ENCODE assay signal across 21 cellular contexts in the genomic region with DNA sequence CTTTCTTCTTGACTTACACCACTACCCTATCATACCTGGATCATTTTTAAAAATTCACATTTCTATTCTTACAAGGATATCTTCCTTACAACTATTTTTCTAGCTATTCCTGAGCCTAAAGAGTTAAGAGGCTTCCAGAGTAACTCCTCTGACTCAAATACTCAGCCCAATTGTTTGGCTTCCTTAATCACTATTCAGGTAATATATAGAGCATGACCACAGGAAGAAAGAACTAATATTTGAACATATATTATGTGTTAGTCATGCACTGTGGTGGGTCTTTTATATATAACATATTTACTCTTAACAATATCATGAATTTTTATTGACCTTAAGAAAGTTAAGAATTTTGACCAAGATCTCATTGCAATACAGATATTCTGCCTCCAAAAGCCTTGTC. TPM values are rescaled to one million over a fixed set of nuclear protein-coding genes. Genes with fewer than 3 reads are reported as not detected.
A peak's percentile ranks its signal among the peaks of the same experiment; 100 is the strongest.
DNase-seq lines count a peak whose midpoint lies in the region; ATAC-seq and TF ChIP-seq lines count a peak whose summit lies in the region.
"Had no signal": no experiment of that assay in that cellular context is flagged by ENCODE, and none has a peak within 500 bp of the region (broad histone marks: within the 10 kb centered on the region; RNA-seq: fewer than 3 reads in every experiment).

No MANE protein-coding gene starts in this region.

- no peak overlapping the region for H3K4me3 ChIP-seq in astrocyte of the spinal cord (ENCODE audit: low read depth, low read length)
- H3K4me3 ChIP-seq: BLaER1 treated with 17β-estradiol and CSF1 and Interleukin-3, amounts not matched to agents 10 nM and 100 nM; K562; PC-9; SK-N-MC had no signal

- in situ Hi-C loops in astrocyte of the spinal cord (cut with HindIII; ENCODE audit: low sequenced_read_pairs), result no loop called here

- H3K4me3 Mint-ChIP-seq in Calu3 (ENCODE audit: low read depth, unreplicated experiment), result no peak overlapping the region
- H3K4me3 Mint-ChIP-seq: CD4-positive, alpha-beta T cell; T-helper 1 cell treated with Interleukin-12 subunit alpha and Interleukin-12 subunit beta and Interleukin-4 antibody, amounts not matched to agents 30 μg/mL and 1 μg/mL, for 36 hours had no signal

- DNase-seq in Calu3 (no peak), NCI-H69 (lab: John Stamatoyannopoulos, UW) (peak; percentile 75), astrocyte of the spinal cord (ENCODE audit: low read depth, low spot score) (peak; percentile 9), glomerular visceral epithelial cell (ENCODE audit: extremely low spot score) (peak; percentile 4), DMS 273 (lab: John Stamatoyannopoulos, UW; ENCODE audit: unreplicated experiment) (no peak), NOMO-1 (lab: John Stamatoyannopoulos, UW; ENCODE audit: unreplicated experiment in 2 of 2) (no peak)
- DNase-seq: AML-193; CD4-positive, alpha-beta T cell; DMS79 treated with DMSO at 0.1 percent for 48 hours; Kasumi-1; MV-4-11; NCI-H1694 treated with DMSO at 0.1 percent for 48 hours; NCI-H2227 treated with DMSO at 0.1 percent for 48 hours; NCI-H526 treated with DMSO at 0.1 percent for 48 hours; PC-9; SHP77 treated with DMSO at 0.1 percent for 48 hours had no signal

- H3K4me1 Mint-ChIP-seq in Calu3 (ENCODE audit: low read depth, unreplicated experiment), result peaks cover 39% of the 10 kb centered on the region

- intact Hi-C loops in Calu3 (cut with micrococcal nuclease; ENCODE audit: unreplicated experiment), result loop anchor here (10.0 kb wide), 1 partner anchor 330 kb away; no protein-coding TSS in a partner anchor

- H3K27me3 Mint-ChIP-seq in Calu3 (ENCODE audit: unreplicated experiment), result no peaks in the 10 kb centered on the region

- peak overlapping the region; percentile 14 for H3K27ac Mint-ChIP-seq in Calu3 (ENCODE audit: unreplicated experiment)
- H3K27ac Mint-ChIP-seq: CD4-positive, alpha-beta T cell; T-helper 1 cell treated with Interleukin-12 subunit alpha and Interleukin-12 subunit beta and Interleukin-4 antibody, amounts not matched to agents 30 μg/mL and 1 μg/mL, for 36 hours had no signal

- TF ChIP-seq CTCF in Calu3 (IDR thresholded peaks at IDR 0.05; ENCODE audit: unreplicated experiment), result no peak
- TF ChIP-seq CTCF in astrocyte of the spinal cord (IDR thresholded peaks at IDR 0.05; ENCODE audit: low read depth, low read length), result no peak

- no TSS peak for BruUV-seq in Calu3 (replicated peaks; lab: Mats Ljungman, UMichigan)

- no peak for ATAC-seq in GM19395 (IDR thresholded peaks at IDR 0.05; ENCODE audit: unreplicated experiment)
- ATAC-seq: K562 had no signal

- no peaks in the 10 kb centered on the region for H3K36me3 Mint-ChIP-seq in Calu3 (ENCODE audit: insufficient read depth, unreplicated experiment)

- CTCF ChIA-PET in Calu3 (lab: Charles Lee), result no interaction called here

- peaks cover 13% of the 10 kb centered on the region for H3K9me3 Mint-ChIP-seq in Calu3 (ENCODE audit: low read depth, unreplicated experiment)
- H3K9me3 Mint-ChIP-seq: T-helper 1 cell treated with Interleukin-12 subunit alpha and Interleukin-12 subunit beta and Interleukin-4 antibody, amounts not matched to agents 30 μg/mL and 1 μg/mL, for 36 hours had no signal

RNA-seq across cellular contexts. Expression of a gene that starts 42.0 kb away (rescaled TPM):
- 1.7 and 1.8 TPM in 2 replicates for total RNA-seq in Calu3 (2022)
- total RNA-seq: CD4-positive, alpha-beta T cell; K562 had no signal

Comparison
In these comparisons a context has a peak if more than half of its experiments do, and no peak if none do; other contexts are left out.
1. DNase-seq: peak in NCI-H69 (single experiment), astrocyte of the spinal cord (single experiment) and glomerular visceral epithelial cell (single experiment); none in Calu3 (single experiment), DMS 273 (single experiment) and NOMO-1 (0 of 2).